ENCODE assay signal across 20 cellular contexts in the genomic region with DNA sequence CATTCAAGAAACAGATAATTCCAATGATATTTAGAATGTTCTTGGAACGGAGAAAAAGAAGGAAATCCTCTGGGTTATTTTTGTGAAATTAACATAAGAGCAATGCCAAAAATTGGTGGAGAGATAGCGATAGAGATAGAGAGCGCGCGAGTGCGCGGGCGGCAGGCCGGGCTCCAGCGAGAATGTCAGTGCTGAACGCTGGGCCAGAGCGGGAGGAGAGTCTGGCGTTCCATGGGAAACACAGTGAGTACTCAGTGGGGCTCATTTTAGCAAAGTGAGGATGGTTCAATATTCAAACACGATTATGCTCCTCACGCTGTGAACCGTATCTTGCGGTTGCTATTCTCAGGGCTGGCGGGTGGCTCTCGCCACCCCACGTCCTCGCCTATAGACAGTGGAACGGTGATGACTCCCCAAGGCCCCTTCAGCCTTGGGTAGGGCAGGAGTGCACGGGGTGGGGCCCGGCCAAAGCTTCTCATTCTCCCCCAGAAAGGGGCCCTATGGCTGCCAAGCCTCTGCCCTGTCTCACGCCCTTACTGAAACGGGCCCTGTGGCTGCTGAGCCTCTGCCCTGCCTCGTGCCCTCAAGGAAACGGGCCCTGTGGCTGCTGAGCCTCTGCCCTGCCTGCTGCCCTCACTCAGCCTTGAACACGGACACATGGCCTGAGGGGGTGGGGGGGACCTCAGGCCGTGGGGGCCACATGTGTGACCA. TPM values are rescaled to one million over a fixed set of nuclear protein-coding genes. Genes with fewer than 3 reads are reported as not detected.
DNase-seq lines count a peak whose midpoint lies in the region; ATAC-seq and TF ChIP-seq lines count a peak whose summit lies in the region.
"Had no signal": no experiment of that assay in that cellular context is flagged by ENCODE, and none has a peak within 500 bp of the region (broad histone marks: within the 10 kb centered on the region; RNA-seq: fewer than 3 reads in every experiment).

No MANE protein-coding gene starts in this region.

- H3K4me3 ChIP-seq in endodermal cell (ENCODE audit: low read length) = no peak overlapping the region
- H3K4me3 ChIP-seq: A549, MG63 had no signal

- H3K27me3 Mint-ChIP-seq in natural killer cell treated with Interleukin-12 subunit alpha and Interleukin-12 subunit beta and Interleukin-15 and Interleukin-18, amount 100 ng/mL, for 72 hours = peaks cover 28 to 33% of the 10 kb centered on the region in 2 donors
- peaks cover 28 to 42% of the 10 kb centered on the region in 2 donors for H3K27me3 Mint-ChIP-seq in natural killer cell (ENCODE audit: low read depth in 2 of 2)
- peaks cover 64% of the 10 kb centered on the region for H3K27me3 Mint-ChIP-seq in endodermal cell (ENCODE audit: insufficient read depth)

- peaks cover 39% of the 10 kb centered on the region for H3K27me3 ChIP-seq in endodermal cell (ENCODE audit: control insufficient read depth, insufficient read depth, low read length, poor library complexity, severe bottlenecking)
- H3K27me3 ChIP-seq: MG63 had no signal

- no peak overlapping the region for H3K4me3 Mint-ChIP-seq in natural killer cell treated with Interleukin-12 subunit alpha and Interleukin-12 subunit beta and Interleukin-15 and Interleukin-18, amount 100 ng/mL, for 72 hours
- no peak overlapping the region for H3K4me3 Mint-ChIP-seq in natural killer cell
- no peak overlapping the region for H3K4me3 Mint-ChIP-seq in endodermal cell

- no peaks in the 10 kb centered on the region for H3K4me1 Mint-ChIP-seq in natural killer cell treated with Interleukin-12 subunit alpha and Interleukin-12 subunit beta and Interleukin-15 and Interleukin-18, amount 100 ng/mL, for 72 hours (ENCODE audit: low read depth in 2 of 2)
- peaks cover 0 to 6% of the 10 kb centered on the region in 2 donors for H3K4me1 Mint-ChIP-seq in natural killer cell
- H3K4me1 Mint-ChIP-seq in endodermal cell = no peaks in the 10 kb centered on the region

- TF ChIP-seq CTCF in natural killer cell (IDR thresholded peaks at IDR 0.05) (no peak), endodermal cell (conservative IDR thresholded peaks at IDR 0.05) (no peak)

- no peaks in the 10 kb centered on the region for H3K36me3 ChIP-seq in endodermal cell (ENCODE audit: control insufficient read depth, insufficient read depth, low read length)
- H3K36me3 ChIP-seq: MG63 had no signal

- H3K9me3 ChIP-seq in endodermal cell (ENCODE audit: control insufficient read depth, low read length) = peaks cover 5% of the 10 kb centered on the region
- H3K9me3 ChIP-seq: A549, Caco-2, MG63 had no signal

- DNase-seq in natural killer cell treated with Interleukin-12 subunit alpha and Interleukin-12 subunit beta and Interleukin-15 and Interleukin-18, amount 100 ng/mL, for 72 hours (ENCODE audit: low spot score) = peak; percentile 60
- DNase-seq in natural killer cell = no peak
- DNase-seq in endodermal cell = peak; percentile 23
- DNase-seq in occipital lobe (lab: John Stamatoyannopoulos, UW) = peak; percentile 35
- no peak for DNase-seq in KG1 (lab: John Stamatoyannopoulos, UW)
- DNase-seq in stimulated activated CD4-positive, alpha-beta T cell treated with anti-CD3 and anti-CD28 coated beads, Interleukin-15, amount 100 ng/mL, for 24 hours = no peak
- DNase-seq: DMS53, MG63, NCI-H1092 treated with DMSO at 0.1 percent for 48 hours, NCI-H1694, NCI-H2107, NCI-H446 treated with DMSO at 0.1 percent for 48 hours, NCI-H748 treated with DMSO at 0.1 percent for 48 hours, SHP77 had no signal

- 92 to 96% methylated on average over 22 to 30 of the region's 30 CpGs for WGBS in endodermal cell (ENCODE audit: insufficient coverage in 1 of 2, insufficient read length in 1 of 2), 2 experiments

- no peak overlapping the region for H3K27ac Mint-ChIP-seq in natural killer cell treated with Interleukin-12 subunit alpha and Interleukin-12 subunit beta and Interleukin-15 and Interleukin-18, amount 100 ng/mL, for 72 hours
- H3K27ac Mint-ChIP-seq in natural killer cell = no peak overlapping the region
- H3K27ac Mint-ChIP-seq in endodermal cell = no peak overlapping the region

- H3K4me1 ChIP-seq in endodermal cell (ENCODE audit: control insufficient read depth, insufficient read depth, low read length) = no peaks in the 10 kb centered on the region
- H3K4me1 ChIP-seq: A549, Caco-2 had no signal

- intact Hi-C loops in natural killer cell (cut with micrococcal nuclease) = no loop called here

- H3K27ac ChIP-seq in endodermal cell (ENCODE audit: low read depth, low read length) = no peak overlapping the region
- H3K27ac ChIP-seq: A549, HL-60, KMS-11 had no signal

- no peak overlapping the region for H3K9ac ChIP-seq in endodermal cell (ENCODE audit: extremely low read depth, low read length, poor library complexity, severe bottlenecking)
- H3K9ac ChIP-seq: KMS-11 had no signal

- H3K9me3 Mint-ChIP-seq in natural killer cell treated with Interleukin-12 subunit alpha and Interleukin-12 subunit beta and Interleukin-15 and Interleukin-18, amount 100 ng/mL, for 72 hours = peaks cover 3% of the 10 kb centered on the region
- H3K9me3 Mint-ChIP-seq in natural killer cell (no peaks in the 10 kb centered on the region), endodermal cell (peaks cover 10% of the 10 kb centered on the region)

- H3K36me3 Mint-ChIP-seq in natural killer cell treated with Interleukin-12 subunit alpha and Interleukin-12 subunit beta and Interleukin-15 and Interleukin-18, amount 100 ng/mL, for 72 hours = peaks cover 4% of the 10 kb centered on the region
- H3K36me3 Mint-ChIP-seq in natural killer cell (no peaks in the 10 kb centered on the region), endodermal cell (ENCODE audit: low read depth) (no peaks in the 10 kb centered on the region)

- ATAC-seq in natural killer cell treated with Interleukin-12 subunit alpha and Interleukin-12 subunit beta and Interleukin-15 and Interleukin-18, amount 100 ng/mL, for 72 hours = no peak
- ATAC-seq in natural killer cell (no peak), HG02759 (IDR thresholded peaks at IDR 0.05; ENCODE audit: unreplicated experiment) (no peak)
- ATAC-seq: A549, HCT116 had no signal

RNA-seq across cellular contexts. Expression of a gene that starts 16.9 kb away (rescaled TPM):
- not detected for total RNA-seq in natural killer cell treated with Interleukin-12 subunit alpha and Interleukin-12 subunit beta and Interleukin-15 and Interleukin-18, amount 100 ng/mL, for 72 hours
- total RNA-seq in natural killer cell = not detected
- total RNA-seq in endodermal cell = 1 to 10 TPM; 1.0 to 1.9 TPM
- 0.36 TPM for polyA plus RNA-seq in endodermal cell (2013, experiment 1 of 2)
- polyA plus RNA-seq in endodermal cell (2013, experiment 2 of 2) = 1.0 TPM
- 1.6 TPM for total RNA-seq in occipital lobe

Comparison
In these comparisons a context has a peak if more than half of its experiments do, and no peak if none do; other contexts are left out.
1. DNase-seq: peak in natural killer cell treated with Interleukin-12 subunit alpha and Interleukin-12 subunit beta and Interleukin-15 and Interleukin-18, amount 100 ng/mL, for 72 hours (single experiment), endodermal cell (single experiment) and occipital lobe (single experiment); none in natural killer cell (single experiment), KG1 (single experiment) and stimulated activated CD4-positive, alpha-beta T cell treated with anti-CD3 and anti-CD28 coated beads, Interleukin-15, amount 100 ng/mL, for 24 hours (single experiment).